ENCODE assay signal across 9 cellular contexts in genomic region chr12:96249196-96250118, GRCh38. TPM values are rescaled to one million over a fixed set of nuclear protein-coding genes. Genes with fewer than 3 reads are reported as not detected.
DNase-seq lines count a peak whose midpoint lies in the region; ATAC-seq and TF ChIP-seq lines count a peak whose summit lies in the region.
"Had no signal": no experiment of that assay in that cellular context is flagged by ENCODE, and none has a peak within 500 bp of the region (broad histone marks: within the 10 kb centered on the region; RNA-seq: fewer than 3 reads in every experiment).

No MANE protein-coding gene starts in this region.

- H3K27me3 ChIP-seq in WERI-Rb-1 (ENCODE audit: insufficient read depth, low read depth, severe bottlenecking) (no peaks in the 10 kb centered on the region), foreskin keratinocyte (no peaks in the 10 kb centered on the region)
- H3K27me3 ChIP-seq: colonic mucosa had no signal

- H3K9me3 ChIP-seq in WERI-Rb-1 (ENCODE audit: severe bottlenecking), result no peaks in the 10 kb centered on the region
- H3K9me3 ChIP-seq: colonic mucosa had no signal

- no peak overlapping the region; the same call in 1 of the 2 replicates for H3K4me3 ChIP-seq in WERI-Rb-1 (ENCODE audit: low read depth, low read length)
- H3K4me3 ChIP-seq: colonic mucosa had no signal

- in situ Hi-C loops in G401 (cut with HindIII; ENCODE audit: low sequenced_read_pairs) (no loop called here), ACHN (cut with HindIII; ENCODE audit: low pct_ligation_motif_present, low pct_unique_long_range_greater_than_20kb, low sequenced_read_pairs) (no loop called here)

- DNase-seq in G401 (ENCODE audit: low spot score), result peak; percentile 85
- peak; percentile 91 for DNase-seq in WERI-Rb-1
- DNase-seq in foreskin keratinocyte, result no peak
- DNase-seq in renal cortical epithelial cell (ENCODE audit: low read depth), result peak; percentile 30
- no peak for DNase-seq in ACHN
- DNase-seq in DMS79 (lab: John Stamatoyannopoulos, UW), result no peak
- DNase-seq: colonic mucosa had no signal

- ATAC-seq in foreskin keratinocyte (peak; percentile 61), HG02885 (IDR thresholded peaks at IDR 0.05; ENCODE audit: poor library complexity, unreplicated experiment) (no peak), GM18505 (IDR thresholded peaks at IDR 0.05; ENCODE audit: unreplicated experiment) (no peak)

- H3K27ac ChIP-seq in WERI-Rb-1, result peak overlapping the region; percentile 74
- H3K27ac ChIP-seq in foreskin keratinocyte, result no peak overlapping the region
- H3K27ac ChIP-seq: colonic mucosa had no signal

- no peak for TF ChIP-seq POLR2A in GM18505 (IDR thresholded peaks at IDR 0.05; ENCODE audit: borderline replicate concordance, extremely low read depth, insufficient read depth, insufficient read length)

- no peaks in the 10 kb centered on the region for H3K4me1 ChIP-seq in foreskin keratinocyte
- H3K4me1 ChIP-seq: colonic mucosa had no signal

- H3K36me3 ChIP-seq in WERI-Rb-1, result no peaks in the 10 kb centered on the region; the same call in 1 of the 2 replicates
- H3K36me3 ChIP-seq: colonic mucosa had no signal

- TF ChIP-seq CTCF in WERI-Rb-1 (IDR thresholded peaks at IDR 0.05; ENCODE audit: low read depth, low read length) (no peak), foreskin keratinocyte (conservative IDR thresholded peaks at IDR 0.05) (no peak)

RNA-seq across cellular contexts. Expression of gene ELK3, which starts 55.3 kb away (rescaled TPM):
- total RNA-seq in G401 (2014; rRNA removed; shearing (Covaris generic)), result 7.3 and 12.4 TPM in 2 replicates
- 82.5 and 87.1 TPM in 2 replicates for total RNA-seq in foreskin keratinocyte
- 32.8 and 37.3 TPM in 2 replicates for polyA plus RNA-seq in foreskin keratinocyte
- 22.9 and 26.7 TPM in 2 replicates for total RNA-seq in renal cortical epithelial cell

Comparison
In these comparisons a context has a peak if more than half of its experiments do, and no peak if none do; other contexts are left out.
1. DNase-seq: peak in G401 (single experiment), WERI-Rb-1 (single experiment) and renal cortical epithelial cell (single experiment); none in foreskin keratinocyte (0 of 2), ACHN (single experiment) and DMS79 (single experiment).